8 cellular contexts compared by ENCODE assay signal in genomic region chr9:19232830-19233194, GRCh38. TPM values are rescaled to one million over a fixed set of nuclear protein-coding genes. Genes with fewer than 3 reads are reported as not detected.
DNase-seq lines count a peak whose midpoint lies in the region; ATAC-seq and TF ChIP-seq lines count a peak whose summit lies in the region.

No MANE protein-coding gene starts in this region.

- peak; percentile 7 for TF ChIP-seq CTCF in fibroblast of pulmonary artery (IDR thresholded peaks at IDR 0.05; ENCODE audit: low read length, missing control alignments)
- no peak for TF ChIP-seq CTCF in upper lobe of left lung (IDR thresholded peaks at IDR 0.05)

- H3K9me3 ChIP-seq in upper lobe of left lung = no peaks in the 10 kb centered on the region

- peak overlapping the region; percentile 86 for H3K4me3 ChIP-seq in fibroblast of pulmonary artery (replicated peaks; ENCODE audit: low read depth, low read length)
- H3K4me3 ChIP-seq in upper lobe of left lung = peak overlapping the region in 3 of 4 donors; percentile 73 to 99 (median 95)

- WGBS in upper lobe of left lung, 2 donors = 13 to 15% methylated on average over 1 of the region's 1 CpG

- peaks cover 16 to 44% (median 22%) of the 10 kb centered on the region in 4 donors for H3K4me1 ChIP-seq in upper lobe of left lung

- no peak for TF ChIP-seq EP300 in upper lobe of left lung (IDR thresholded peaks at IDR 0.05)

- TF ChIP-seq POLR2A in upper lobe of left lung (IDR thresholded peaks at IDR 0.05) = no peak

- peak; percentile 8 for DNase-seq in stimulated activated CD4-positive, alpha-beta T cell treated with anti-CD3 and anti-CD28 coated beads, Interleukin-4, amount 100 ng/mL, for 24 hours
- DNase-seq in stimulated activated CD4-positive, alpha-beta T cell treated with anti-CD3 and anti-CD28 coated beads, Interleukin-1b, Interleukin-23, amount 100 ng/mL, for 48 hours = no peak
- peak; percentile 83 to 94 for DNase-seq in NCI-H526 (lab: John Stamatoyannopoulos, UW)
- peak; percentile 60 for DNase-seq in fibroblast of pulmonary artery (ENCODE audit: low read depth)
- DNase-seq in upper lobe of left lung = no peak
- DNase-seq in SIG-M5 treated with dmso at 0.1 percent for 504 hours (lab: John Stamatoyannopoulos, UW; ENCODE audit: unreplicated experiment) = no peak
- no peak for DNase-seq in activated CD4-positive, alpha-beta T cell treated with anti-CD3 and anti-CD28 coated beads, Interleukin-2, amount 50 U/mL, for 48 hours

- peak overlapping the region in 2 of 4 donors; percentile 99 for H3K27ac ChIP-seq in upper lobe of left lung

- no peaks in the 10 kb centered on the region for H3K27me3 ChIP-seq in upper lobe of left lung

- H3K36me3 ChIP-seq in upper lobe of left lung = no peaks in the 10 kb centered on the region

- ATAC-seq in upper lobe of left lung (ENCODE audit: low FRiP score in 2 of 2) (no peak), HG02759 (IDR thresholded peaks at IDR 0.05; ENCODE audit: unreplicated experiment) (no peak)

RNA-seq across cellular contexts. Expression of gene DENND4C, which starts 2.3 kb away (rescaled TPM):
- total RNA-seq in upper lobe of left lung = 100 to 1,000 TPM in 4 of 6 donors, 10 to 100 TPM in 2; 66.1 to 181 (median 108) TPM

Comparison
In these comparisons a context has a peak if more than half of its experiments do, and no peak if none do; other contexts are left out.
1. DNase-seq: peak in stimulated activated CD4-positive, alpha-beta T cell treated with anti-CD3 and anti-CD28 coated beads, Interleukin-4, amount 100 ng/mL, for 24 hours (single experiment), NCI-H526 (2 of 2) and fibroblast of pulmonary artery (single experiment); none in stimulated activated CD4-positive, alpha-beta T cell treated with anti-CD3 and anti-CD28 coated beads, Interleukin-1b, Interleukin-23, amount 100 ng/mL, for 48 hours (single experiment), upper lobe of left lung (0 of 2), SIG-M5 treated with dmso at 0.1 percent for 504 hours (single experiment) and activated CD4-positive, alpha-beta T cell treated with anti-CD3 and anti-CD28 coated beads, Interleukin-2, amount 50 U/mL, for 48 hours (0 of 2).